In genomic region chr19:8088752-8089663, GRCh38 we compare ENCODE assay signal across 19 cellular contexts. TPM values are rescaled to one million over a fixed set of nuclear protein-coding genes. Genes with fewer than 3 reads are reported as not detected.
DNase-seq lines count a peak whose midpoint lies in the region; ATAC-seq, FAIRE-seq and TF ChIP-seq lines count a peak whose summit lies in the region.
"Had no signal": no experiment of that assay in that cellular context is flagged by ENCODE, and none has a peak within 500 bp of the region (broad histone marks: within the 10 kb centered on the region; RNA-seq: fewer than 3 reads in every experiment).

No MANE protein-coding gene starts in this region.

- whole genome bisulfite sequencing in HepG2 (ENCODE audit: low lambda C conversion rate), result 34% methylated on average over 3 of the region's 8 CpGs
- WGBS in right lobe of liver (ENCODE audit: insufficient coverage, low coverage, low lambda C conversion rate, missing lambda C conversion rate), result 52% methylated on average over 3 of the region's 8 CpGs
- WGBS in K562 (ENCODE audit: insufficient coverage, low coverage, missing lambda C conversion rate), result 56% methylated on average over 8 of the region's 8 CpGs
- 64 to 76% methylated on average over 3 to 8 of the region's 8 CpGs for WGBS in testis, 2 donors

- no peak overlapping the region for H2AFZ ChIP-seq in HepG2 (ENCODE audit: low read length)
- no peak overlapping the region for H2AFZ ChIP-seq in K562 (ENCODE audit: low read depth, low read length)

- TF ChIP-seq EP300 in HepG2 (IDR thresholded peaks at IDR 0.05; ENCODE audit: low read depth in 2 of 2, low read length in 2 of 2) (no peak), HepG2 (CRISPR knock-in tag; IDR thresholded peaks at IDR 0.05; ENCODE audit: borderline replicate concordance) (no peak), K562 (IDR thresholded peaks at IDR 0.05; ENCODE audit: low read length) (no peak)

- TF ChIP-seq POLR2A in HepG2 (IDR thresholded peaks at IDR 0.05; ENCODE audit: insufficient read depth in 1 of 2, low read depth in 2 of 2, low read length in 2 of 2), result no peak
- TF ChIP-seq POLR2A in right lobe of liver (IDR thresholded peaks at IDR 0.05), result no peak
- TF ChIP-seq POLR2A in K562 (conservative IDR thresholded peaks at IDR 0.05), result no peak
- TF ChIP-seq POLR2A in testis (IDR thresholded peaks at IDR 0.05), result no peak

- no peaks in the 10 kb centered on the region for H3K36me3 ChIP-seq in HepG2 (replicated peaks in 1 of 2; ENCODE audit: control insufficient read depth in 1 of 2, insufficient read depth in 2 of 2, low read length in 2 of 2)
- no peaks in the 10 kb centered on the region for H3K36me3 ChIP-seq in right lobe of liver
- H3K36me3 ChIP-seq in Panc1 (ENCODE audit: control insufficient read depth, insufficient read depth, low read length), result no peaks in the 10 kb centered on the region
- H3K36me3 ChIP-seq in K562 (ENCODE audit: control insufficient read depth, insufficient read depth, low read length), result no peaks in the 10 kb centered on the region
- H3K36me3 ChIP-seq in testis (ENCODE audit: low read depth, missing control alignments), result no peaks in the 10 kb centered on the region

- DNase-seq in HepG2 (ENCODE audit: low spot score), result no peak
- DNase-seq in right lobe of liver, result no peak
- DNase-seq in Panc1 (ENCODE audit: low read depth, low spot score), result no peak
- no peak for DNase-seq in K562 (ENCODE audit: extremely low read depth in 1 of 4, low spot score in 3 of 4)
- no peak for DNase-seq in testis
- DNase-seq in globus pallidus (ENCODE audit: low spot score), result no peak
- DNase-seq in H4 (ENCODE audit: low spot score), result no peak
- no peak for DNase-seq in mesothelial cell of epicardium (ENCODE audit: low spot score in 2 of 2, unreplicated experiment in 2 of 2)
- DNase-seq: DMS 273 treated with DMSO at 0.1 percent for 48 hours, H7, NCI-H1436 treated with DMSO at 0.1 percent for 48 hours, NCI-H2081 treated with DMSO at 0.1 percent for 48 hours, NCI-H510A, NCI-H82, SIG-M5 had no signal

- TF ChIP-seq CTCF in HepG2 (CRISPR knock-in tag; IDR thresholded peaks at IDR 0.05) (no peak), right lobe of liver (IDR thresholded peaks at IDR 0.05) (no peak), Panc1 (IDR thresholded peaks at IDR 0.05) (no peak), K562 (IDR thresholded peaks at IDR 0.05 in 2 of 3, conservative IDR thresholded peaks at IDR 0.05 in 1 of 3; ENCODE audit: insufficient read depth in 2 of 3, low read depth in 1 of 3, low read length in 3 of 3) (no peak), testis (IDR thresholded peaks at IDR 0.05) (no peak), mesothelial cell of epicardium (IDR thresholded peaks at IDR 0.05; ENCODE audit: unreplicated experiment) (no peak)

- H3K9me3 ChIP-seq in HepG2 (ENCODE audit: low read length), result no peaks in the 10 kb centered on the region
- H3K9me3 ChIP-seq in right lobe of liver, result no peaks in the 10 kb centered on the region
- H3K9me3 ChIP-seq in Panc1 (ENCODE audit: control insufficient read depth, insufficient read depth, low read depth, low read length), result no peaks in the 10 kb centered on the region
- H3K9me3 ChIP-seq in K562 (replicated peaks; ENCODE audit: control insufficient read depth, insufficient read depth, low read depth, low read length), result no peaks in the 10 kb centered on the region; the same call in 1 of the 2 replicates
- H3K9me3 ChIP-seq in testis, result no peaks in the 10 kb centered on the region

- no peak overlapping the region for H3K4me3 Mint-ChIP-seq in mesothelial cell of epicardium

- intact Hi-C loops in HepG2 (cut with micrococcal nuclease; ENCODE audit: unreplicated experiment) (no loop called here), right lobe of liver (cut with DNase I) (no loop called here), Panc1 (cut with micrococcal nuclease; ENCODE audit: unreplicated experiment) (no loop called here), K562 (cut with micrococcal nuclease) (loop anchor here (5.0 kb wide), 1 partner anchor 53 kb away; no protein-coding TSS in a partner anchor), testis (cut with DNase I; ENCODE audit: low total_unique reads) (no loop called here)

- BruUV-seq in HepG2 (replicated peaks; lab: Mats Ljungman, UMichigan) (no TSS peak), Panc1 (replicated peaks; lab: Mats Ljungman, UMichigan) (no TSS peak), K562 (replicated peaks; lab: Mats Ljungman, UMichigan) (no TSS peak)

- H3K9ac ChIP-seq in HepG2 (ENCODE audit: insufficient read depth, low read depth, low read length) (no peak overlapping the region), K562 (ENCODE audit: insufficient read depth in 1 of 2, low read depth in 2 of 2, low read length in 2 of 2) (no peak overlapping the region; a peak in 1 of 4 replicates)

- H3K9me1 ChIP-seq in K562 (ENCODE audit: control insufficient read depth, insufficient read depth, low read length), result no peaks in the 10 kb centered on the region

- H3K79me2 ChIP-seq in HepG2 (ENCODE audit: insufficient read depth, low read length), result no peaks in the 10 kb centered on the region
- no peaks in the 10 kb centered on the region for H3K79me2 ChIP-seq in K562 (ENCODE audit: control insufficient read depth, insufficient read depth, low read length)

- H3K36me3 Mint-ChIP-seq in mesothelial cell of epicardium, result peaks cover 38% of the 10 kb centered on the region

- H4K20me1 ChIP-seq in HepG2 (ENCODE audit: insufficient read depth, low read length) (no peaks in the 10 kb centered on the region), K562 (replicated peaks; ENCODE audit: control insufficient read depth, insufficient read depth, low read length) (no peaks in the 10 kb centered on the region)

- TF ChIP-seq RAD21 in HepG2 (CRISPR knock-in tag; IDR thresholded peaks at IDR 0.05) (no peak), K562 (CRISPR knock-in tag; conservative IDR thresholded peaks at IDR 0.05 in 1 of 2, IDR thresholded peaks at IDR 0.05 in 1 of 2) (no peak)

- H3K27ac Mint-ChIP-seq in mesothelial cell of epicardium, result no peak overlapping the region

- H3K27me3 Mint-ChIP-seq in mesothelial cell of epicardium (ENCODE audit: low read depth), result no peaks in the 10 kb centered on the region

- H3K4me2 ChIP-seq in HepG2 (ENCODE audit: low read depth, low read length), result no peak overlapping the region
- no peak overlapping the region for H3K4me2 ChIP-seq in K562 (ENCODE audit: insufficient read depth, low read length)

- no peak overlapping the region for H3K27ac ChIP-seq in HepG2 (ENCODE audit: extremely low read length, insufficient read depth, low read length)
- no peak overlapping the region for H3K27ac ChIP-seq in right lobe of liver
- H3K27ac ChIP-seq in Panc1 (ENCODE audit: low read length), result no peak overlapping the region
- H3K27ac ChIP-seq in K562 (ENCODE audit: extremely low read depth, low read depth, low read length), result no peak overlapping the region
- no peak overlapping the region for H3K27ac ChIP-seq in testis
- H3K27ac ChIP-seq: C4-2B had no signal

- no peaks in the 10 kb centered on the region for H3K27me3 ChIP-seq in HepG2 (ENCODE audit: control insufficient read depth in 1 of 2, insufficient read depth in 2 of 2, low read length in 2 of 2)
- H3K27me3 ChIP-seq in right lobe of liver, result no peaks in the 10 kb centered on the region
- H3K27me3 ChIP-seq in Panc1 (ENCODE audit: control insufficient read depth, insufficient read depth, low read length), result no peaks in the 10 kb centered on the region
- H3K27me3 ChIP-seq in K562 (ENCODE audit: control insufficient read depth in 2 of 2, insufficient read depth in 2 of 2, low read length in 2 of 2), result no peaks in the 10 kb centered on the region
- no peaks in the 10 kb centered on the region for H3K27me3 ChIP-seq in testis

- POLR2A ChIA-PET in HepG2 (lab: Yijun Ruan, JAX) (no interaction called here), Panc1 (lab: Charles Lee) (no interaction called here), K562 (lab: Yijun Ruan, JAX) (no interaction called here)

- H3K4me1 ChIP-seq in HepG2 (ENCODE audit: insufficient read depth, low read length), result peaks cover 43% of the 10 kb centered on the region
- no peaks in the 10 kb centered on the region for H3K4me1 ChIP-seq in right lobe of liver
- peaks cover 8% of the 10 kb centered on the region; the same call in 1 of the 2 replicates for H3K4me1 ChIP-seq in Panc1 (ENCODE audit: control insufficient read depth, insufficient read depth, low read length)
- peaks cover 15 to 40% of the 10 kb centered on the region in 2 experiments for H3K4me1 ChIP-seq in K562 (replicated peaks in 1 of 2; ENCODE audit: control insufficient read depth in 2 of 2, insufficient read depth in 2 of 2, low read length in 2 of 2)
- H3K4me1 ChIP-seq in testis, result no peaks in the 10 kb centered on the region

- no peak overlapping the region for H3K4me3 ChIP-seq in HepG2 (replicated peaks in 1 of 3; ENCODE audit: insufficient read depth in 1 of 3, low read depth in 2 of 3, low read length in 3 of 3)
- H3K4me3 ChIP-seq in right lobe of liver, result no peak overlapping the region
- H3K4me3 ChIP-seq in Panc1 (ENCODE audit: low read depth in 2 of 2, low read length in 2 of 2), result no peak overlapping the region
- no peak overlapping the region for H3K4me3 ChIP-seq in K562
- no peak overlapping the region for H3K4me3 ChIP-seq in testis

- ATAC-seq in HepG2 (no peak), right lobe of liver (no peak), Panc1 (peak; percentile 82), K562 (no peak)

- no peak for FAIRE-seq in HepG2 (lab: Jason Lieb, UNC)
- no peak for FAIRE-seq in K562 (lab: Jason Lieb, UNC)
- FAIRE-seq: RCC 7860 had no signal

- H3K4me1 Mint-ChIP-seq in mesothelial cell of epicardium, result no peaks in the 10 kb centered on the region

- CTCF ChIA-PET in HepG2 (lab: Yijun Ruan, JAX; ENCODE audit: low intra/inter-chr PET ratio, low total read pairs), result no interaction called here
- CTCF ChIA-PET in Panc1 (lab: Charles Lee), result no interaction called here
- CTCF ChIA-PET in K562 (lab: Yijun Ruan, JAX; ENCODE audit: low intra/inter-chr PET ratio), result no interaction called here

- no peaks in the 10 kb centered on the region for H3K9me3 Mint-ChIP-seq in mesothelial cell of epicardium

- in situ Hi-C loops in HepG2 (cut with HindIII; ENCODE audit: extremely low pct_ligation_motif_present, low pct_unique_long_range_greater_than_20kb), result no loop called here
- in situ Hi-C loops in Panc1 (cut with HindIII; ENCODE audit: low pct_unique_long_range_greater_than_20kb, low sequenced_read_pairs), result no loop called here
- in situ Hi-C loops in K562 (cut with MboI), result no loop called here

RNA-seq across cellular contexts. Expression of gene CCL25, which starts 36.4 kb away (rescaled TPM):
- total RNA-seq in HepG2 (2016; rRNA removed; fragmentation: Illumina TruSeq; extraction: Trizol) (not detected in 2 replicates), right lobe of liver (under 1 TPM in 1 of 6 experiments, not detected in 5; 0.51 TPM), Panc1 (2021; ENCODE audit: unreplicated experiment) (not detected), K562 (2014; rRNA removed) (not detected in 2 replicates), K562 (2014; rRNA removed; fragmentation: Illumina TruSeq; extraction: Trizol) (not detected in 2 replicates), K562 (2015; rRNA removed; fragmentation: Illumina TruSeq; extraction: Trizol) (not detected in 2 replicates), K562 (2021) (not detected in 2 replicates), testis (1 to 10 TPM in 1 of 2 donors, not detected in 1; 1.7 TPM), mesothelial cell of epicardium (0.29 to 0.42 TPM in 2 of 3 replicates, not detected in the other)
- total RNA-seq in HepG2 (2016; cell fraction: cytosol; rRNA removed; fragmentation: Illumina TruSeq; extraction: Trizol; ENCODE audit: low read depth), result not detected in 2 replicates
- not detected in 2 replicates for total RNA-seq in HepG2 (2016; cell fraction: insoluble cytoplasmic fraction; rRNA removed; fragmentation: Illumina TruSeq; extraction: Trizol)
- not detected in 2 replicates for total RNA-seq in HepG2 (2016; cell fraction: membrane; rRNA removed; fragmentation: Illumina TruSeq; extraction: Trizol)
- total RNA-seq in HepG2 (2016; cell fraction: nucleus; rRNA removed; fragmentation: Illumina TruSeq; extraction: Trizol), result not detected in 2 replicates
- polyA plus RNA-seq in HepG2 (2011; rRNA removed) (not detected in 2 replicates), K562 (2011; rRNA removed) (0.15 TPM in 1 of 2 replicates, not detected in the other), K562 (2014; fragmentation: Illumina TruSeq; extraction: Trizol) (not detected in 2 replicates), K562 (2014; fragmentation: Nextera tagmentation; extraction: Ambion mirVana) (not detected), K562 (2014; rRNA removed) (not detected in 2 replicates), testis (ENCODE audit: insufficient read depth, low read depth, low replicate concordance) (0.47 TPM)
- polyA plus RNA-seq in HepG2 (2011; cell fraction: cytosol; rRNA removed), result not detected in 2 replicates
- polyA plus RNA-seq in HepG2 (2011; cell fraction: nucleus; rRNA removed), result not detected in 2 replicates
- polyA plus RNA-seq in HepG2 (2012), result not detected in 2 replicates
- not detected in 2 replicates for polyA plus RNA-seq in HepG2 (2016; cell fraction: cytosol; fragmentation: Illumina TruSeq; extraction: Trizol; ENCODE audit: low read depth)
- not detected in 2 replicates for polyA plus RNA-seq in HepG2 (2016; cell fraction: insoluble cytoplasmic fraction; fragmentation: Illumina TruSeq; extraction: Trizol; ENCODE audit: low read depth)
- not detected in 2 replicates for polyA plus RNA-seq in HepG2 (2016; cell fraction: membrane; fragmentation: Illumina TruSeq; extraction: Trizol; ENCODE audit: low read depth)
- polyA plus RNA-seq in HepG2 (2016; cell fraction: nucleus; fragmentation: Illumina TruSeq; extraction: Trizol; ENCODE audit: insufficient read depth, low read depth), result not detected in 2 replicates
- polyA minus RNA-seq in HepG2 (2011; rRNA and poly(A)+ RNA removed; ENCODE audit: low replicate concordance), result not detected in 2 replicates
- polyA minus RNA-seq in HepG2 (2011; cell fraction: cytosol; rRNA and poly(A)+ RNA removed), result not detected in 2 replicates
- polyA minus RNA-seq in HepG2 (2011; cell fraction: nucleus; rRNA and poly(A)+ RNA removed), result not detected in 2 replicates
- not detected for polyA plus RNA-seq in Panc1 (2012; ENCODE audit: insufficient read length)
- not detected in 2 replicates for total RNA-seq in K562 (2011; cell fraction: chromatin; rRNA removed; ENCODE audit: low replicate concordance)
- not detected in 2 replicates for total RNA-seq in K562 (2011; cell fraction: nucleolus; rRNA removed)
- not detected in 2 replicates for total RNA-seq in K562 (2011; cell fraction: nucleoplasm; rRNA removed)
- polyA plus RNA-seq in K562 (2011; cell fraction: cytosol; rRNA removed), result 0.07 and 0.18 TPM in 2 replicates
- polyA plus RNA-seq in K562 (2011; cell fraction: nucleus; rRNA removed), result 0.14 TPM in 1 of 2 replicates, not detected in the other
- polyA plus RNA-seq in K562 (2012), result 0.10 TPM in 1 of 2 replicates, not detected in the other
- not detected in 2 replicates for polyA minus RNA-seq in K562 (2011; rRNA and poly(A)+ RNA removed)
- not detected in 2 replicates for polyA minus RNA-seq in K562 (2011; cell fraction: cytosol; rRNA and poly(A)+ RNA removed)
- polyA minus RNA-seq in K562 (2011; cell fraction: nucleus; rRNA and poly(A)+ RNA removed), result not detected in 2 replicates
- not detected in 2 replicates for total RNA-seq in H4 (2014; rRNA removed; shearing (Covaris generic))
- total RNA-seq: A673, HT1080 had no signal

Comparison
In these comparisons a context has a peak if more than half of its experiments do, and no peak if none do; other contexts are left out.
1. Of the 241 proteins assayed by ChIP-seq in both HepG2 and K562: peak only in HepG2: none; only in K562: PHF20 and ZNF512; in both: ZNF24; in neither: 237; mixed calls (peak in some experiments, not most) for 1.